Comparison of ENCODE assay signal across 24 cellular contexts in genomic region chr2:235960716-235961640, GRCh38.
DNase-seq lines count a peak whose midpoint lies in the region; ATAC-seq, FAIRE-seq and TF ChIP-seq lines count a peak whose summit lies in the region.
"Had no signal": no experiment of that assay in that cellular context is flagged by ENCODE, and none has a peak within 500 bp of the region (broad histone marks: within the 10 kb centered on the region; RNA-seq: fewer than 3 reads in every experiment).

No MANE protein-coding gene starts in this region.

- H2AFZ ChIP-seq in neuronal stem cell (ENCODE audit: low read length) (no peak overlapping the region), mesenchymal stem cell (ENCODE audit: low read depth, low read length) (no peak overlapping the region)
- H2AFZ ChIP-seq: PC-9 had no signal

- no peak overlapping the region for H2BK120ac ChIP-seq in neuronal stem cell (ENCODE audit: low read depth, low read length)
- H2BK120ac ChIP-seq in mesenchymal stem cell (ENCODE audit: low read depth, low read length) = no peak overlapping the region

- H2BK5ac ChIP-seq in neuronal stem cell (ENCODE audit: low read length) (no peak overlapping the region), mesenchymal stem cell (ENCODE audit: low read depth, low read length, poor library complexity, severe bottlenecking) (no peak overlapping the region)

- H3K4ac ChIP-seq in neuronal stem cell (ENCODE audit: low read length) (no peak overlapping the region), mesenchymal stem cell (ENCODE audit: low read depth in 1 of 2, low read length in 2 of 2) (no peak overlapping the region)

- no peak overlapping the region for H4K8ac ChIP-seq in neuronal stem cell (ENCODE audit: low read depth, low read length)
- H4K8ac ChIP-seq in mesenchymal stem cell (ENCODE audit: low read length) = no peak overlapping the region

- no peak overlapping the region for H2BK15ac ChIP-seq in neuronal stem cell (ENCODE audit: low read length)
- no peak overlapping the region for H2BK15ac ChIP-seq in mesenchymal stem cell (ENCODE audit: low read depth, poor library complexity, severe bottlenecking)

- H2BK12ac ChIP-seq in neuronal stem cell (ENCODE audit: low read length) (no peak overlapping the region), mesenchymal stem cell (ENCODE audit: low read length in 2 of 2) (peak overlapping the region in 1 of 2 experiments; percentile 11)

- intact Hi-C loops in activated naive CD4-positive, alpha-beta T cell treated with anti-CD3 and anti-CD28 coated beads for 36 hours (cut with micrococcal nuclease) = no loop called here
- intact Hi-C loops in spleen (cut with DNase I; ENCODE audit: low total_unique reads) = no loop called here

- H3K18ac ChIP-seq in neuronal stem cell (ENCODE audit: low read length) (peak overlapping the region; percentile 35), mesenchymal stem cell (ENCODE audit: low read depth in 1 of 2, low read length in 2 of 2) (no peak overlapping the region)

- H3K9me3 ChIP-seq in neuronal stem cell (replicated peaks in 1 of 2; ENCODE audit: control insufficient read depth in 2 of 2, insufficient read depth in 1 of 2, low read depth in 1 of 2, low read length in 2 of 2) (no peaks in the 10 kb centered on the region), spleen (no peaks in the 10 kb centered on the region), mesenchymal stem cell (ENCODE audit: control insufficient read depth, low read length) (no peaks in the 10 kb centered on the region)
- H3K9me3 ChIP-seq: HAP-1 had no signal

- no peak for TF ChIP-seq CTCF in spleen (IDR thresholded peaks at IDR 0.05 in 8 of 11, conservative IDR thresholded peaks at IDR 0.05 in 3 of 11)

- H3K9me3 Mint-ChIP-seq in activated naive CD4-positive, alpha-beta T cell treated with anti-CD3 and anti-CD28 coated beads, Interleukin-2, amount 50 U/mL, for 24 hours = no peaks in the 10 kb centered on the region
- H3K9me3 Mint-ChIP-seq in activated naive CD4-positive, alpha-beta T cell treated with anti-CD3 and anti-CD28 coated beads for 36 hours = no peaks in the 10 kb centered on the region

- H3K27ac Mint-ChIP-seq in activated naive CD4-positive, alpha-beta T cell treated with anti-CD3 and anti-CD28 coated beads, Interleukin-2, amount 50 U/mL, for 24 hours = peak overlapping the region; percentile 42
- H3K27ac Mint-ChIP-seq in activated naive CD4-positive, alpha-beta T cell treated with anti-CD3 and anti-CD28 coated beads for 36 hours = no peak overlapping the region
- H3K27ac Mint-ChIP-seq: HFFc6 had no signal

- H3K79me1 ChIP-seq in neuronal stem cell (ENCODE audit: low read depth, low read length) = no peaks in the 10 kb centered on the region
- H3K79me1 ChIP-seq in mesenchymal stem cell (replicated peaks; ENCODE audit: low read length, poor library complexity, severe bottlenecking) = peaks cover 3% of the 10 kb centered on the region

- ATAC-seq in HG03139 (IDR thresholded peaks at IDR 0.05; ENCODE audit: unreplicated experiment) = no peak

- H3K27me3 ChIP-seq in neuronal stem cell (ENCODE audit: control insufficient read depth in 3 of 3, insufficient read depth in 3 of 3, low read depth in 1 of 3, low read length in 3 of 3) = no peaks in the 10 kb centered on the region
- H3K27me3 ChIP-seq in spleen (replicated peaks in 1 of 7) = no peaks in the 10 kb centered on the region
- no peaks in the 10 kb centered on the region for H3K27me3 ChIP-seq in mesenchymal stem cell (ENCODE audit: control insufficient read depth in 1 of 2, insufficient read depth in 1 of 2, low read length in 2 of 2)

- H4K91ac ChIP-seq in neuronal stem cell (ENCODE audit: low read depth, low read length, poor library complexity) (no peak overlapping the region), mesenchymal stem cell (ENCODE audit: low read length) (no peak overlapping the region)

- H3K14ac ChIP-seq in neuronal stem cell (ENCODE audit: low read length) (no peak overlapping the region), mesenchymal stem cell (ENCODE audit: low read length in 2 of 2) (peak overlapping the region in 1 of 2 experiments; percentile 85)

- H3K4me1 Mint-ChIP-seq in activated naive CD4-positive, alpha-beta T cell treated with anti-CD3 and anti-CD28 coated beads, Interleukin-2, amount 50 U/mL, for 24 hours = no peaks in the 10 kb centered on the region
- H3K4me1 Mint-ChIP-seq in activated naive CD4-positive, alpha-beta T cell treated with anti-CD3 and anti-CD28 coated beads for 36 hours (ENCODE audit: low read depth) = no peaks in the 10 kb centered on the region

- H3K4me1 ChIP-seq in neuronal stem cell (ENCODE audit: control insufficient read depth in 2 of 2, insufficient read depth in 1 of 2, low read depth in 1 of 2, low read length in 2 of 2) = peaks cover 0 to 4% of the 10 kb centered on the region in 2 donors
- no peaks in the 10 kb centered on the region for H3K4me1 ChIP-seq in spleen
- H3K4me1 ChIP-seq in mesenchymal stem cell (ENCODE audit: control insufficient read depth, insufficient read depth, low read depth, low read length) = peaks cover 4% of the 10 kb centered on the region
- H3K4me1 ChIP-seq: HAP-1 had no signal

- H3K4me3 ChIP-seq in neuronal stem cell (ENCODE audit: low read length in 2 of 2) = no peak overlapping the region
- H3K4me3 ChIP-seq in spleen = no peak overlapping the region
- H3K4me3 ChIP-seq in mesenchymal stem cell (ENCODE audit: insufficient read depth in 1 of 2, low read depth in 1 of 2, low read length in 2 of 2) = peak overlapping the region in 1 of 2 experiments; percentile 5
- H3K4me3 ChIP-seq: HAP-1, PC-9 had no signal

- H3K23ac ChIP-seq in neuronal stem cell (ENCODE audit: low read depth, low read length, poor library complexity) (no peak overlapping the region), mesenchymal stem cell (ENCODE audit: low read length in 2 of 2) (no peak overlapping the region)

- FAIRE-seq in frontal cortex (lab: Jason Lieb, UNC) = no peak
- FAIRE-seq: GM12892 had no signal

- H3K27me3 Mint-ChIP-seq in activated naive CD4-positive, alpha-beta T cell treated with anti-CD3 and anti-CD28 coated beads, Interleukin-2, amount 50 U/mL, for 24 hours = peaks cover 6% of the 10 kb centered on the region
- H3K27me3 Mint-ChIP-seq in activated naive CD4-positive, alpha-beta T cell treated with anti-CD3 and anti-CD28 coated beads for 36 hours (ENCODE audit: low read depth) = peaks cover 7% of the 10 kb centered on the region

- DNase-seq in activated naive CD4-positive, alpha-beta T cell treated with anti-CD3 and anti-CD28 coated beads for 36 hours = no peak
- DNase-seq in left kidney (ENCODE audit: low read depth, low spot score) = peak; percentile 35
- DNase-seq in neuronal stem cell (ENCODE audit: low spot score) = no peak
- peak; percentile 61 for DNase-seq in spleen
- DNase-seq in frontal cortex (ENCODE audit: low spot score in 2 of 2) = no peak
- DNase-seq in mesenchymal stem cell = no peak
- DNase-seq: Calu3, DMS153, DND-41, GOT3, HFFc6, NCI-H1092, NCI-H1417 treated with DMSO at 0.1 percent for 48 hours, NCI-H1694 treated with DMSO at 0.1 percent for 48 hours, NCI-H2081, NCI-H2227 treated with DMSO at 0.1 percent for 48 hours, NCI-H526 treated with DMSO at 0.1 percent for 48 hours, Right ventricle myocardium superior had no signal

- no CpG with 5 or more reads among the region's 31 CpGs for WGBS in neuronal stem cell (ENCODE audit: extremely low coverage in 2 of 2, insufficient read length in 2 of 2, insufficient replicate concordance in 1 of 2), 2 donors
- 94 to 96% (median 94%) methylated on average over 31 of the region's 31 CpGs for WGBS in spleen, 5 donors
- WGBS in mesenchymal stem cell = 97% methylated on average over 29 of the region's 31 CpGs

- H3K36me3 ChIP-seq in neuronal stem cell (replicated peaks in 1 of 2; ENCODE audit: control insufficient read depth in 2 of 2, insufficient read depth in 2 of 2, low read length in 2 of 2) = peaks cover 0 to 15% of the 10 kb centered on the region in 2 donors
- H3K36me3 ChIP-seq in spleen = no peaks in the 10 kb centered on the region
- peaks cover 0 to 17% of the 10 kb centered on the region in 2 experiments for H3K36me3 ChIP-seq in mesenchymal stem cell (ENCODE audit: control insufficient read depth in 1 of 2, insufficient read depth in 2 of 2, low read depth in 1 of 2, low read length in 2 of 2)
- H3K36me3 ChIP-seq: HAP-1 had no signal

- no peak overlapping the region for H3K4me3 Mint-ChIP-seq in activated naive CD4-positive, alpha-beta T cell treated with anti-CD3 and anti-CD28 coated beads, Interleukin-2, amount 50 U/mL, for 24 hours
- no peak overlapping the region for H3K4me3 Mint-ChIP-seq in activated naive CD4-positive, alpha-beta T cell treated with anti-CD3 and anti-CD28 coated beads for 36 hours
- H3K4me3 Mint-ChIP-seq: HFFc6 had no signal

- TF ChIP-seq POLR2A in spleen (IDR thresholded peaks at IDR 0.05) = no peak

- no peaks in the 10 kb centered on the region for H3K36me3 Mint-ChIP-seq in activated naive CD4-positive, alpha-beta T cell treated with anti-CD3 and anti-CD28 coated beads, Interleukin-2, amount 50 U/mL, for 24 hours
- H3K36me3 Mint-ChIP-seq in activated naive CD4-positive, alpha-beta T cell treated with anti-CD3 and anti-CD28 coated beads for 36 hours (ENCODE audit: low read depth) = no peaks in the 10 kb centered on the region

- H2AK5ac ChIP-seq in neuronal stem cell (ENCODE audit: low read depth, low read length) (no peak overlapping the region), mesenchymal stem cell (ENCODE audit: low read length, severe bottlenecking) (no peak overlapping the region)

- H3K4me2 ChIP-seq in neuronal stem cell (ENCODE audit: insufficient read depth, low read length, poor library complexity, severe bottlenecking) (no peak overlapping the region), mesenchymal stem cell (ENCODE audit: low read length, poor library complexity, severe bottlenecking) (no peak overlapping the region)
- H3K4me2 ChIP-seq: PC-9 had no signal

- H3K27ac ChIP-seq in neuronal stem cell (replicated peaks; ENCODE audit: low read length) (no peak overlapping the region), spleen (no peak overlapping the region), mesenchymal stem cell (ENCODE audit: low read length, poor library complexity, severe bottlenecking) (no peak overlapping the region)
- H3K27ac ChIP-seq: HL-60, PC-9 had no signal

- H3K9ac ChIP-seq in neuronal stem cell (ENCODE audit: low read depth, low read length, poor library complexity) = no peak overlapping the region
- H3K9ac ChIP-seq in mesenchymal stem cell (ENCODE audit: low read length) = no peak overlapping the region

- CTCF ChIA-PET in activated naive CD4-positive, alpha-beta T cell treated with anti-CD3 and anti-CD28 coated beads for 36 hours (lab: Charles Lee) = no interaction called here

Comparison
In these comparisons a context has a peak if more than half of its experiments do, and no peak if none do; other contexts are left out.
1. DNase-seq: peak in left kidney (single experiment) and spleen (single experiment); none in activated naive CD4-positive, alpha-beta T cell treated with anti-CD3 and anti-CD28 coated beads for 36 hours (single experiment), neuronal stem cell (single experiment), frontal cortex (0 of 2) and mesenchymal stem cell (single experiment).